1 cellular context compared by ENCODE assay signal in the genomic region with DNA sequence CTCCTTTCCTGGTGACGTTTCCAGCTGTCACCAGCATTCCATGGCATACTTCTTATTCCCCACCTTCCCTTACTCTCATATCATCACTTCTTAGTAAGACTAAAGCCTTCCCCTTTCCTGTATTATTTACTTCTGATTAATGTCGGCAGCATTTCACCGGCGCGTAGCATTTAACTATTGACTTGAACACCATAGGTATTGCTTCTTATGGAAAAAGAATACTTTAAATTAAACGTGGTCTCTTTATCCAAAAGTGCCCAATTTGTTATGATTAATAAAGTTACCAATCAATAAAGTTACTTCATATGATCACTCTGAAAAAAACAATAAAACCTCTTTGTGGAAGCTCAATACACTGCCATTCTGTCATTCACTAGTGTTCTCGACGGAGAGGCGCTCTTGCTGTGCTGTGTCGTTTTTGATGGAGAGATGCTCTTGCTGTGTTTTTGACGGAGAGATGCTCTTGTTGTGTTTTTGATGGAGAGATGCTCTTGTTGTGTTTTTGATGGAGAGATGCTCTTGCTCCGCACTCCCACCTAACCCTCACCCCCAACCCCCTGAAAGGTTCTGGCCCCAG.
TF ChIP-seq lines count a peak whose summit lies in the region.

No MANE protein-coding gene starts in this region.

TF ChIP-seq in HepG2, 621 proteins besides CTCF, POLR2A, EP300 and RAD21 (continued from another document):
- TF ChIP-seq, protein P1, sequence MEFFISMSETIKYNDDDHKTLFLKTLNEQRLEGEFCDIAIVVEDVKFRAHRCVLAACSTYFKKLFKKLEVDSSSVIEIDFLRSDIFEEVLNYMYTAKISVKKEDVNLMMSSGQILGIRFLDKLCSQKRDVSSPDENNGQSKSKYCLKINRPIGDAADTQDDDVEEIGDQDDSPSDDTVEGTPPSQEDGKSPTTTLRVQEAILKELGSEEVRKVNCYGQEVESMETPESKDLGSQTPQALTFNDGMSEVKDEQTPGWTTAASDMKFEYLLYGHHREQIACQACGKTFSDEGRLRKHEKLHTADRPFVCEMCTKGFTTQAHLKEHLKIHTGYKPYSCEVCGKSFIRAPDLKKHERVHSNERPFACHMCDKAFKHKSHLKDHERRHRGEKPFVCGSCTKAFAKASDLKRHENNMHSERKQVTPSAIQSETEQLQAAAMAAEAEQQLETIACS (CRISPR knock-in tag; IDR thresholded peaks at IDR 0.05), result no peak
- no peak for TF ChIP-seq ZNF33A (CRISPR knock-in tag; IDR thresholded peaks at IDR 0.05; ENCODE audit: borderline replicate concordance)
- TF ChIP-seq, protein P2, sequence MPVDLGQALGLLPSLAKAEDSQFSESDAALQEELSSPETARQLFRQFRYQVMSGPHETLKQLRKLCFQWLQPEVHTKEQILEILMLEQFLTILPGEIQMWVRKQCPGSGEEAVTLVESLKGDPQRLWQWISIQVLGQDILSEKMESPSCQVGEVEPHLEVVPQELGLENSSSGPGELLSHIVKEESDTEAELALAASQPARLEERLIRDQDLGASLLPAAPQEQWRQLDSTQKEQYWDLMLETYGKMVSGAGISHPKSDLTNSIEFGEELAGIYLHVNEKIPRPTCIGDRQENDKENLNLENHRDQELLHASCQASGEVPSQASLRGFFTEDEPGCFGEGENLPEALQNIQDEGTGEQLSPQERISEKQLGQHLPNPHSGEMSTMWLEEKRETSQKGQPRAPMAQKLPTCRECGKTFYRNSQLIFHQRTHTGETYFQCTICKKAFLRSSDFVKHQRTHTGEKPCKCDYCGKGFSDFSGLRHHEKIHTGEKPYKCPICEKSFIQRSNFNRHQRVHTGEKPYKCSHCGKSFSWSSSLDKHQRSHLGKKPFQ (CRISPR knock-in tag; IDR thresholded peaks at IDR 0.05; ENCODE audit: insufficient replicate concordance), result peak; percentile 73
- TF ChIP-seq NFYB (CRISPR knock-in tag; IDR thresholded peaks at IDR 0.05), result no peak
- TF ChIP-seq, protein P3, sequence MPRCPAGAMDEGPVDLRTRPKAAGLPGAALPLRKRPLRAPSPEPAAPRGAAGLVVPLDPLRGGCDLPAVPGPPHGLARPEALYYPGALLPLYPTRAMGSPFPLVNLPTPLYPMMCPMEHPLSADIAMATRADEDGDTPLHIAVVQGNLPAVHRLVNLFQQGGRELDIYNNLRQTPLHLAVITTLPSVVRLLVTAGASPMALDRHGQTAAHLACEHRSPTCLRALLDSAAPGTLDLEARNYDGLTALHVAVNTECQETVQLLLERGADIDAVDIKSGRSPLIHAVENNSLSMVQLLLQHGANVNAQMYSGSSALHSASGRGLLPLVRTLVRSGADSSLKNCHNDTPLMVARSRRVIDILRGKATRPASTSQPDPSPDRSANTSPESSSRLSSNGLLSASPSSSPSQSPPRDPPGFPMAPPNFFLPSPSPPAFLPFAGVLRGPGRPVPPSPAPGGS (CRISPR knock-in tag; IDR thresholded peaks at IDR 0.05), result no peak
- TF ChIP-seq, protein P4, sequence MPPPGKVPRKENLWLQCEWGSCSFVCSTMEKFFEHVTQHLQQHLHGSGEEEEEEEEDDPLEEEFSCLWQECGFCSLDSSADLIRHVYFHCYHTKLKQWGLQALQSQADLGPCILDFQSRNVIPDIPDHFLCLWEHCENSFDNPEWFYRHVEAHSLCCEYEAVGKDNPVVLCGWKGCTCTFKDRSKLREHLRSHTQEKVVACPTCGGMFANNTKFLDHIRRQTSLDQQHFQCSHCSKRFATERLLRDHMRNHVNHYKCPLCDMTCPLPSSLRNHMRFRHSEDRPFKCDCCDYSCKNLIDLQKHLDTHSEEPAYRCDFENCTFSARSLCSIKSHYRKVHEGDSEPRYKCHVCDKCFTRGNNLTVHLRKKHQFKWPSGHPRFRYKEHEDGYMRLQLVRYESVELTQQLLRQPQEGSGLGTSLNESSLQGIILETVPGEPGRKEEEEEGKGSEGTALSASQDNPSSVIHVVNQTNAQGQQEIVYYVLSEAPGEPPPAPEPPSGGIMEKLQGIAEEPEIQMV (CRISPR knock-in tag; IDR thresholded peaks at IDR 0.05; ENCODE audit: low read depth), result no peak
- TF ChIP-seq, protein P5, sequence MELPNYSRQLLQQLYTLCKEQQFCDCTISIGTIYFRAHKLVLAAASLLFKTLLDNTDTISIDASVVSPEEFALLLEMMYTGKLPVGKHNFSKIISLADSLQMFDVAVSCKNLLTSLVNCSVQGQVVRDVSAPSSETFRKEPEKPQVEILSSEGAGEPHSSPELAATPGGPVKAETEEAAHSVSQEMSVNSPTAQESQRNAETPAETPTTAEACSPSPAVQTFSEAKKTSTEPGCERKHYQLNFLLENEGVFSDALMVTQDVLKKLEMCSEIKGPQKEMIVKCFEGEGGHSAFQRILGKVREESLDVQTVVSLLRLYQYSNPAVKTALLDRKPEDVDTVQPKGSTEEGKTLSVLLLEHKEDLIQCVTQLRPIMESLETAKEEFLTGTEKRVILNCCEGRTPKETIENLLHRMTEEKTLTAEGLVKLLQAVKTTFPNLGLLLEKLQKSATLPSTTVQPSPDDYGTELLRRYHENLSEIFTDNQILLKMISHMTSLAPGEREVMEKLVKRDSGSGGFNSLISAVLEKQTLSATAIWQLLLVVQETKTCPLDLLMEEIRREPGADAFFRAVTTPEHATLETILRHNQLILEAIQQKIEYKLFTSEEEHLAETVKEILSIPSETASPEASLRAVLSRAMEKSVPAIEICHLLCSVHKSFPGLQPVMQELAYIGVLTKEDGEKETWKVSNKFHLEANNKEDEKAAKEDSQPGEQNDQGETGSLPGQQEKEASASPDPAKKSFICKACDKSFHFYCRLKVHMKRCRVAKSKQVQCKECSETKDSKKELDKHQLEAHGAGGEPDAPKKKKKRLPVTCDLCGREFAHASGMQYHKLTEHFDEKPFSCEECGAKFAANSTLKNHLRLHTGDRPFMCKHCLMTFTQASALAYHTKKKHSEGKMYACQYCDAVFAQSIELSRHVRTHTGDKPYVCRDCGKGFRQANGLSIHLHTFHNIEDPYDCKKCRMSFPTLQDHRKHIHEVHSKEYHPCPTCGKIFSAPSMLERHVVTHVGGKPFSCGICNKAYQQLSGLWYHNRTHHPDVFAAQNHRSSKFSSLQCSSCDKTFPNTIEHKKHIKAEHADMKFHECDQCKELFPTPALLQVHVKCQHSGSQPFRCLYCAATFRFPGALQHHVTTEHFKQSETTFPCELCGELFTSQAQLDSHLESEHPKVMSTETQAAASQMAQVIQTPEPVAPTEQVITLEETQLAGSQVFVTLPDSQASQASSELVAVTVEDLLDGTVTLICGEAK (IDR thresholded peaks at IDR 0.05), result no peak
- TF ChIP-seq, protein P5 (CRISPR knock-in tag; IDR thresholded peaks at IDR 0.05), result no peak
- 0 out of 2 replicates have a peak, but pooled peaks have one; percentile 6 for TF ChIP-seq ZNF879 (CRISPR knock-in tag; IDR thresholded peaks at IDR 0.05)
- peak; percentile 75; the same call in 1 of the 2 replicates for TF ChIP-seq ZNF816 (CRISPR knock-in tag; IDR thresholded peaks at IDR 0.05; ENCODE audit: borderline replicate concordance)
- no peak for TF ChIP-seq CEBPB (IDR thresholded peaks at IDR 0.05; ENCODE audit: borderline replicate concordance, low read depth, low read length)
- TF ChIP-seq, protein P6, sequence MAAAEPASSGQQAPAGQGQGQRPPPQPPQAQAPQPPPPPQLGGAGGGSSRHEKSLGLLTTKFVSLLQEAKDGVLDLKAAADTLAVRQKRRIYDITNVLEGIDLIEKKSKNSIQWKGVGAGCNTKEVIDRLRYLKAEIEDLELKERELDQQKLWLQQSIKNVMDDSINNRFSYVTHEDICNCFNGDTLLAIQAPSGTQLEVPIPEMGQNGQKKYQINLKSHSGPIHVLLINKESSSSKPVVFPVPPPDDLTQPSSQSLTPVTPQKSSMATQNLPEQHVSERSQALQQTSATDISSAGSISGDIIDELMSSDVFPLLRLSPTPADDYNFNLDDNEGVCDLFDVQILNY (CRISPR knock-in tag; conservative IDR thresholded peaks at IDR 0.05), result no peak
- TF ChIP-seq PRPF4 (IDR thresholded peaks at IDR 0.05; ENCODE audit: low read depth, low read length, poor library complexity, severe bottlenecking), result peak; percentile 29
- no peak for TF ChIP-seq MTA1 (CRISPR knock-in tag; IDR thresholded peaks at IDR 0.05; ENCODE audit: borderline replicate concordance)
